In genomic region chr11:12019337-12019736, GRCh38 we compare ENCODE assay signal across 12 cellular contexts. TPM values are rescaled to one million over a fixed set of nuclear protein-coding genes. Genes with fewer than 3 reads are reported as not detected.
DNase-seq lines count a peak whose midpoint lies in the region; ATAC-seq, FAIRE-seq and TF ChIP-seq lines count a peak whose summit lies in the region.
"Had no signal": no experiment of that assay in that cellular context is flagged by ENCODE, and none has a peak within 500 bp of the region (broad histone marks: within the 10 kb centered on the region; RNA-seq: fewer than 3 reads in every experiment).

No MANE protein-coding gene starts in this region.

- no peak for TF ChIP-seq POLR2A in heart left ventricle (IDR thresholded peaks at IDR 0.05)

- no peaks in the 10 kb centered on the region for H4K20me1 ChIP-seq in astrocyte (ENCODE audit: insufficient read depth, low read length)

- H3K4me1 Mint-ChIP-seq in astrocyte (ENCODE audit: low read depth, unreplicated experiment) = peaks cover 23% of the 10 kb centered on the region
- peaks cover 11% of the 10 kb centered on the region for H3K4me1 Mint-ChIP-seq in Caco-2 (ENCODE audit: low read depth, unreplicated experiment)
- H3K4me1 Mint-ChIP-seq: nephron progenitor cell had no signal

- H2AFZ ChIP-seq in astrocyte (ENCODE audit: low read depth, low read length) = peak overlapping the region; percentile 62

- H3K27me3 ChIP-seq in astrocyte (ENCODE audit: insufficient read depth, low read length) = no peaks in the 10 kb centered on the region
- no peaks in the 10 kb centered on the region for H3K27me3 ChIP-seq in heart left ventricle
- H3K27me3 ChIP-seq in Caco-2 (replicated peaks; ENCODE audit: control insufficient read depth, insufficient read depth, low read length) = no peaks in the 10 kb centered on the region
- H3K27me3 ChIP-seq: transverse colon had no signal

- ATAC-seq in heart left ventricle (peak; percentile 44 to 63 (median 51)), HG03097 (IDR thresholded peaks at IDR 0.05; ENCODE audit: low FRiP score, unreplicated experiment) (no peak)

- H3K79me2 ChIP-seq in astrocyte (ENCODE audit: insufficient read depth, low read length) = no peaks in the 10 kb centered on the region

- POLR2A ChIA-PET in Caco-2 (lab: Charles Lee) = no interaction called here

- DNase-seq in Ammon's horn (ENCODE audit: low spot score) (peak; percentile 73), astrocyte (ENCODE audit: low read depth) (peak; percentile 97), heart left ventricle (peak in 2 of 5 donors; percentile 36 to 44), nucleus accumbens (lab: John Stamatoyannopoulos, UW) (peak in 38 of 56 donors; percentile 12 to 66 (median 40)), Caco-2 (no peak), SKM-1 treated with dmso at 0.1 percent for 144 hours (lab: John Stamatoyannopoulos, UW; ENCODE audit: unreplicated experiment) (no peak), NCI-H510A treated with DMSO at 0.1 percent for 48 hours (lab: John Stamatoyannopoulos, UW) (no peak)
- DNase-seq: NCI-H1105, nephron progenitor cell, transverse colon had no signal

- H3K4me3 ChIP-seq in astrocyte (ENCODE audit: insufficient read depth, low read depth, low read length) = no peak overlapping the region
- no peak overlapping the region for H3K4me3 ChIP-seq in heart left ventricle
- H3K4me3 ChIP-seq in Caco-2 (ENCODE audit: low read depth, low read length) = no peak overlapping the region
- H3K4me3 ChIP-seq: transverse colon had no signal

- peaks cover 7% of the 10 kb centered on the region for H3K9me3 Mint-ChIP-seq in astrocyte (ENCODE audit: unreplicated experiment)
- H3K9me3 Mint-ChIP-seq in Caco-2 (ENCODE audit: unreplicated experiment) = peaks cover 31% of the 10 kb centered on the region

- TF ChIP-seq CTCF in astrocyte (IDR thresholded peaks at IDR 0.05; ENCODE audit: insufficient read depth, low read depth, low read length) = no peak
- TF ChIP-seq CTCF in heart left ventricle (IDR thresholded peaks at IDR 0.05) = no peak
- no peak for TF ChIP-seq CTCF in Caco-2 (IDR thresholded peaks at IDR 0.05; ENCODE audit: insufficient read depth in 1 of 2, low read depth in 1 of 2, low read length in 1 of 2, severe bottlenecking in 1 of 2, unreplicated experiment in 1 of 2)

- no TSS peak for BruUV-seq in Caco-2 (replicated peaks; lab: Mats Ljungman, UMichigan)

- H3K9ac ChIP-seq in astrocyte (ENCODE audit: low read length) = peak overlapping the region; percentile 48

- peak overlapping the region; percentile 39 for H3K4me2 ChIP-seq in astrocyte (ENCODE audit: low read length)

- H3K4me3 Mint-ChIP-seq in astrocyte (ENCODE audit: unreplicated experiment) (no peak overlapping the region), Caco-2 (ENCODE audit: unreplicated experiment) (no peak overlapping the region)
- H3K4me3 Mint-ChIP-seq: nephron progenitor cell had no signal

- intact Hi-C loops in heart left ventricle (cut with DNase I) (loop anchor here in 1 of 10 donors (5.0 kb wide), 1 partner anchor 37 kb away; no protein-coding TSS in a partner anchor), Caco-2 (cut with micrococcal nuclease; ENCODE audit: unreplicated experiment) (no loop called here)

- H3K27ac Mint-ChIP-seq in astrocyte (ENCODE audit: unreplicated experiment) (no peak overlapping the region), Caco-2 (ENCODE audit: unreplicated experiment) (no peak overlapping the region)
- H3K27ac Mint-ChIP-seq: nephron progenitor cell had no signal

- no peak for FAIRE-seq in astrocyte (lab: Jason Lieb, UNC)
- FAIRE-seq: colon had no signal

- CTCF ChIA-PET in Caco-2 (lab: Charles Lee) = interaction anchor here (1.0 kb wide), 1 partner anchor 11 kb away, joined by 4 read pairs; no protein-coding TSS in a partner anchor

- 24 to 46% (median 38%) methylated on average over 9 of the region's 9 CpGs for WGBS in heart left ventricle, 4 donors

- no peaks in the 10 kb centered on the region for H3K36me3 Mint-ChIP-seq in astrocyte (ENCODE audit: low read depth, unreplicated experiment)
- no peaks in the 10 kb centered on the region for H3K36me3 Mint-ChIP-seq in Caco-2 (ENCODE audit: insufficient read depth, unreplicated experiment)

- H3K4me1 ChIP-seq in astrocyte (ENCODE audit: insufficient read depth, low read length) = peaks cover 25% of the 10 kb centered on the region
- H3K4me1 ChIP-seq in heart left ventricle = peaks cover 0 to 45% (median 27%) of the 10 kb centered on the region in 12 donors
- peaks cover 19% of the 10 kb centered on the region for H3K4me1 ChIP-seq in Caco-2

- H3K36me3 ChIP-seq in astrocyte (ENCODE audit: insufficient read depth, low read length) (no peaks in the 10 kb centered on the region), heart left ventricle (no peaks in the 10 kb centered on the region), Caco-2 (ENCODE audit: control insufficient read depth, insufficient read depth, low read length) (no peaks in the 10 kb centered on the region)
- H3K36me3 ChIP-seq: transverse colon had no signal

- H3K9me3 ChIP-seq in astrocyte (ENCODE audit: insufficient read depth, low read depth, low read length) (no peaks in the 10 kb centered on the region), heart left ventricle (peaks cover 0 to 3% (median 0%) of the 10 kb centered on the region in 12 donors), Caco-2 (peaks cover 9% of the 10 kb centered on the region)
- H3K9me3 ChIP-seq: transverse colon had no signal

- peak overlapping the region; percentile 58 for H3K27ac ChIP-seq in astrocyte (ENCODE audit: low read depth, low read length)
- H3K27ac ChIP-seq in heart left ventricle = peak overlapping the region; percentile 10 to 95 (median 76)

- H3K27me3 Mint-ChIP-seq in astrocyte (ENCODE audit: low read depth, unreplicated experiment) = no peaks in the 10 kb centered on the region
- no peaks in the 10 kb centered on the region for H3K27me3 Mint-ChIP-seq in Caco-2 (ENCODE audit: insufficient read depth, unreplicated experiment)

RNA-seq across cellular contexts. Expression of gene DKK3, which starts 10.9 kb away (rescaled TPM):
- total RNA-seq in astrocyte (307 and 328 TPM in 2 replicates), heart left ventricle (100 to 1,000 TPM; 405 to 851 (median 724) TPM), Caco-2 (2022) (156 and 165 TPM in 2 replicates)
- 100 to 1,000 TPM; 117 to 396 TPM for polyA plus RNA-seq in heart left ventricle

Comparison
In these comparisons a context has a peak if more than half of its experiments do, and no peak if none do; other contexts are left out.
1. DNase-seq: peak in Ammon's horn (single experiment), astrocyte (single experiment) and nucleus accumbens (38 of 56); none in Caco-2 (0 of 2), SKM-1 treated with dmso at 0.1 percent for 144 hours (single experiment) and NCI-H510A treated with DMSO at 0.1 percent for 48 hours (single experiment).